ENCODE assay signal across 8 cellular contexts in the genomic region with DNA sequence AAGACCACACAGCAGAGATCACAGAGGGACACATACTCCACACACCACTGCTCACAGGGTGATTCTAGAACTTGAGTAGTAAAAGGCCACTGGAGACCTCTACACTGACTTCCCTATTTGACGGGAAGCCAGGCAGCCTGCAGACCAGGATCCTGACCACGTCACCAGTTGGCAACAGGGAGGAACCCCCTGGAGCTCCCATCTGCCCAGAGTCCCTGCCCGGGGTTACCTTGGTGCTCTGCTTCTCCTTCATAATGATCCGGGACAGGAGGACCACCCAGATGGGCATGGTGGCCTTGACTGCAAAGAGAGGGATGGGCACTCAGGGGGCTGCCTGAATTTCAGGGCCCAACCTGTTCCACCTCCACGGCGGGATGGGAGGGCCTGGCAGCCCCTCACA. TPM values are rescaled to one million over a fixed set of nuclear protein-coding genes. Genes with fewer than 3 reads are reported as not detected.
DNase-seq lines count a peak whose midpoint lies in the region; ATAC-seq, FAIRE-seq and TF ChIP-seq lines count a peak whose summit lies in the region.

No MANE protein-coding gene starts in this region.

- peaks cover 14% of the 10 kb centered on the region for H3K36me3 ChIP-seq in CD4-positive, alpha-beta memory T cell (ENCODE audit: insufficient read depth, low read length)
- H3K36me3 ChIP-seq in HUES6 (ENCODE audit: control insufficient read depth, insufficient read depth, low read length) (peaks cover 52% of the 10 kb centered on the region), iPS-20b (ENCODE audit: insufficient read depth, low read depth, low read length) (peaks cover 59% of the 10 kb centered on the region), thoracic aorta (peaks cover 10% of the 10 kb centered on the region)

- peak overlapping the region; percentile 76 to 88 (median 82) for H3K4me3 Mint-ChIP-seq in CD4-positive, alpha-beta memory T cell
- H3K4me3 Mint-ChIP-seq in activated T-helper 1 cell treated with anti-CD3 and anti-CD28 coated beads, Interleukin-12 subunit alpha, Interleukin-12 subunit beta, Interleukin-2, Interleukin-4 antibody, amounts not matched to agents 30 ng/mL and 10 ng/mL and 1 ng/mL, durations not matched to agents 14 hours and 24 hours and 36 hours = peak overlapping the region; percentile 92

- peak overlapping the region; percentile 72 to 92 (median 87) for H3K27ac Mint-ChIP-seq in CD4-positive, alpha-beta memory T cell
- peak overlapping the region; percentile 44 for H3K27ac Mint-ChIP-seq in activated T-helper 1 cell treated with anti-CD3 and anti-CD28 coated beads, Interleukin-12 subunit alpha, Interleukin-12 subunit beta, Interleukin-2, Interleukin-4 antibody, amounts not matched to agents 30 ng/mL and 10 ng/mL and 1 ng/mL, durations not matched to agents 14 hours and 24 hours and 36 hours

- H3K36me3 Mint-ChIP-seq in CD4-positive, alpha-beta memory T cell = peaks cover 12 to 38% of the 10 kb centered on the region in 2 donors
- peaks cover 45% of the 10 kb centered on the region for H3K36me3 Mint-ChIP-seq in activated T-helper 1 cell treated with anti-CD3 and anti-CD28 coated beads, Interleukin-12 subunit alpha, Interleukin-12 subunit beta, Interleukin-2, Interleukin-4 antibody, amounts not matched to agents 30 ng/mL and 10 ng/mL and 1 ng/mL, durations not matched to agents 14 hours and 24 hours and 36 hours (ENCODE audit: low read depth)

- POLR2A ChIA-PET in CD4-positive, alpha-beta memory T cell (lab: Charles Lee; ENCODE audit: partially characterized antibody) = interaction anchor here (1.0 to 5.0 kb wide), 2 partner anchors 15 to 28 kb away, joined by 4 to 109 read pairs; no protein-coding TSS in a partner anchor

- intact Hi-C loops in CD4-positive, alpha-beta memory T cell (cut with micrococcal nuclease) = no loop called here
- intact Hi-C loops in activated T-helper 1 cell treated with anti-CD3 and anti-CD28 coated beads, Interleukin-12 subunit alpha, Interleukin-12 subunit beta, Interleukin-2, Interleukin-4 antibody, amounts not matched to agents 30 ng/mL and 10 ng/mL and 1 ng/mL, durations not matched to agents 14 hours and 24 hours and 36 hours (cut with micrococcal nuclease) = loop anchor here (5.0 kb wide), 1 partner anchor 99 kb away; a partner anchor contains a TSS
- intact Hi-C loops in posterior cingulate gyrus (cut with DNase I) = no loop called here

- H3K9me3 ChIP-seq in CD4-positive, alpha-beta memory T cell (ENCODE audit: control insufficient read depth in 1 of 2, low read length in 2 of 2) = no peaks in the 10 kb centered on the region
- no peaks in the 10 kb centered on the region for H3K9me3 ChIP-seq in HUES6 (ENCODE audit: control insufficient read depth, insufficient read depth, low read depth, low read length)
- no peaks in the 10 kb centered on the region for H3K9me3 ChIP-seq in iPS-20b (ENCODE audit: insufficient read depth, low read depth, low read length)
- H3K9me3 ChIP-seq in thoracic aorta = no peaks in the 10 kb centered on the region

- peaks cover 38 to 83% (median 62%) of the 10 kb centered on the region in 4 donors for H3K4me1 Mint-ChIP-seq in CD4-positive, alpha-beta memory T cell
- peaks cover 65% of the 10 kb centered on the region for H3K4me1 Mint-ChIP-seq in activated T-helper 1 cell treated with anti-CD3 and anti-CD28 coated beads, Interleukin-12 subunit alpha, Interleukin-12 subunit beta, Interleukin-2, Interleukin-4 antibody, amounts not matched to agents 30 ng/mL and 10 ng/mL and 1 ng/mL, durations not matched to agents 14 hours and 24 hours and 36 hours (ENCODE audit: low read depth)

- FAIRE-seq in GM19239 (lab: Jason Lieb, UNC) = no peak

- ATAC-seq in thoracic aorta (ENCODE audit: insufficient number of reproducible peaks, low FRiP score, low read depth) (no peak), GM21576 (IDR thresholded peaks at IDR 0.05; ENCODE audit: unreplicated experiment) (no peak)

- H3K27me3 Mint-ChIP-seq in CD4-positive, alpha-beta memory T cell = no peaks in the 10 kb centered on the region
- H3K27me3 Mint-ChIP-seq in activated T-helper 1 cell treated with anti-CD3 and anti-CD28 coated beads, Interleukin-12 subunit alpha, Interleukin-12 subunit beta, Interleukin-2, Interleukin-4 antibody, amounts not matched to agents 30 ng/mL and 10 ng/mL and 1 ng/mL, durations not matched to agents 14 hours and 24 hours and 36 hours (ENCODE audit: insufficient read depth) = no peaks in the 10 kb centered on the region

- peak overlapping the region; percentile 65 to 79 for H3K4me3 ChIP-seq in CD4-positive, alpha-beta memory T cell (ENCODE audit: low read length in 2 of 2)
- peak overlapping the region; percentile 85 for H3K4me3 ChIP-seq in HUES6 (ENCODE audit: low read depth, low read length)
- H3K4me3 ChIP-seq in iPS-20b (ENCODE audit: low read length) = peak overlapping the region; percentile 86
- H3K4me3 ChIP-seq in thoracic aorta = peak overlapping the region; percentile 74

- peak overlapping the region; percentile 84 for H3K9ac ChIP-seq in HUES6 (ENCODE audit: low read length)
- peak overlapping the region; percentile 81; the same call in 1 of the 2 replicates for H3K9ac ChIP-seq in iPS-20b (ENCODE audit: low read depth, low read length)

- no peaks in the 10 kb centered on the region for H3K27me3 ChIP-seq in CD4-positive, alpha-beta memory T cell (ENCODE audit: insufficient read depth, low read length)
- H3K27me3 ChIP-seq in HUES6 (ENCODE audit: control insufficient read depth, insufficient read depth, low read length) = no peaks in the 10 kb centered on the region
- no peaks in the 10 kb centered on the region for H3K27me3 ChIP-seq in iPS-20b (ENCODE audit: insufficient read depth, low read length)
- H3K27me3 ChIP-seq in thoracic aorta (replicated peaks; ENCODE audit: insufficient read depth) = no peaks in the 10 kb centered on the region

- peaks cover 67% of the 10 kb centered on the region for H3K4me1 ChIP-seq in CD4-positive, alpha-beta memory T cell (ENCODE audit: insufficient read depth, low read length)
- peaks cover 13% of the 10 kb centered on the region for H3K4me1 ChIP-seq in HUES6 (ENCODE audit: control insufficient read depth, insufficient read depth, low read length)
- H3K4me1 ChIP-seq in iPS-20b (ENCODE audit: insufficient read depth, low read length) = 0 out of 2 replicates have a peak, but pooled peaks cover 5% of the 10 kb centered on the region
- H3K4me1 ChIP-seq in thoracic aorta (ENCODE audit: control insufficient read depth in 1 of 2, low read depth in 2 of 2) = peaks cover 12 to 36% of the 10 kb centered on the region in 2 donors

- CTCF ChIA-PET in CD4-positive, alpha-beta memory T cell (lab: Charles Lee; ENCODE audit: partially characterized antibody) = interaction anchor here (1.7 kb wide), 1 partner anchor 16 kb away, joined by 9 read pairs; no protein-coding TSS in a partner anchor

- DNase-seq in CD4-positive, alpha-beta memory T cell = no peak
- DNase-seq in activated T-helper 1 cell treated with anti-CD3 and anti-CD28 coated beads, Interleukin-12 subunit alpha, Interleukin-12 subunit beta, Interleukin-2, Interleukin-4 antibody, amounts not matched to agents 30 ng/mL and 10 ng/mL and 1 ng/mL, durations not matched to agents 14 hours and 24 hours and 36 hours (ENCODE audit: low spot score) = no peak
- DNase-seq in thoracic aorta (ENCODE audit: low spot score) (no peak), GM19239 (ENCODE audit: insufficient read length, low spot score) (no peak), posterior cingulate gyrus (no peak)

- no peak for TF ChIP-seq CTCF in thoracic aorta (IDR thresholded peaks at IDR 0.05)

- H3K27ac ChIP-seq in CD4-positive, alpha-beta memory T cell (ENCODE audit: low read depth, low read length) = peak overlapping the region; percentile 76
- H3K27ac ChIP-seq in HUES6 (ENCODE audit: low read depth, low read length) = no peak overlapping the region
- H3K27ac ChIP-seq in iPS-20b (ENCODE audit: low read length) = no peak overlapping the region
- peak overlapping the region in 1 of 2 donors; percentile 66 for H3K27ac ChIP-seq in thoracic aorta

- no peaks in the 10 kb centered on the region for H3K9me3 Mint-ChIP-seq in CD4-positive, alpha-beta memory T cell
- peaks cover 2% of the 10 kb centered on the region for H3K9me3 Mint-ChIP-seq in activated T-helper 1 cell treated with anti-CD3 and anti-CD28 coated beads, Interleukin-12 subunit alpha, Interleukin-12 subunit beta, Interleukin-2, Interleukin-4 antibody, amounts not matched to agents 30 ng/mL and 10 ng/mL and 1 ng/mL, durations not matched to agents 14 hours and 24 hours and 36 hours

RNA-seq across cellular contexts. Expression of a gene that starts 0.9 kb away (rescaled TPM):
- 10 to 100 TPM; 38.8 TPM for total RNA-seq in CD4-positive, alpha-beta memory T cell
- polyA plus RNA-seq in CD4-positive, alpha-beta memory T cell = 10 to 100 TPM; 15.3 to 31.8 TPM
- 60.4 and 61.7 TPM in 2 replicates for total RNA-seq in activated T-helper 1 cell treated with anti-CD3 and anti-CD28 coated beads, Interleukin-12 subunit alpha, Interleukin-12 subunit beta, Interleukin-2, Interleukin-4 antibody, amounts not matched to agents 30 ng/mL and 10 ng/mL and 1 ng/mL, durations not matched to agents 14 hours and 24 hours and 36 hours
- 10 to 100 TPM; 66.9 to 85.3 TPM for total RNA-seq in thoracic aorta

RNA-seq across cellular contexts. Expression of a gene that starts 29.0 kb away (rescaled TPM):
- 10 to 100 TPM; 72.9 to 73.5 TPM for total RNA-seq in CD4-positive, alpha-beta memory T cell
- polyA plus RNA-seq in CD4-positive, alpha-beta memory T cell = 10 to 100 TPM in 1 of 2 donors, 1 to 10 TPM in 1; 5.3 to 24.6 TPM
- 84.3 and 92.0 TPM in 2 replicates for total RNA-seq in activated T-helper 1 cell treated with anti-CD3 and anti-CD28 coated beads, Interleukin-12 subunit alpha, Interleukin-12 subunit beta, Interleukin-2, Interleukin-4 antibody, amounts not matched to agents 30 ng/mL and 10 ng/mL and 1 ng/mL, durations not matched to agents 14 hours and 24 hours and 36 hours
- 10 to 100 TPM in 1 of 2 donors, 1 to 10 TPM in 1; 9.3 to 18.4 TPM for total RNA-seq in thoracic aorta

RNA-seq across cellular contexts. Expression of a gene that starts 56.7 kb away (rescaled TPM):
- total RNA-seq in CD4-positive, alpha-beta memory T cell = 10 to 100 TPM; 17.8 to 18.6 TPM
- polyA plus RNA-seq in CD4-positive, alpha-beta memory T cell = 1 to 10 TPM; 3.3 to 4.6 TPM
- total RNA-seq in activated T-helper 1 cell treated with anti-CD3 and anti-CD28 coated beads, Interleukin-12 subunit alpha, Interleukin-12 subunit beta, Interleukin-2, Interleukin-4 antibody, amounts not matched to agents 30 ng/mL and 10 ng/mL and 1 ng/mL, durations not matched to agents 14 hours and 24 hours and 36 hours = 14.0 and 14.9 TPM in 2 replicates
- 10 to 100 TPM in 1 of 2 donors, 1 to 10 TPM in 1; 9.6 to 14.2 TPM for total RNA-seq in thoracic aorta
